In the genomic region with DNA sequence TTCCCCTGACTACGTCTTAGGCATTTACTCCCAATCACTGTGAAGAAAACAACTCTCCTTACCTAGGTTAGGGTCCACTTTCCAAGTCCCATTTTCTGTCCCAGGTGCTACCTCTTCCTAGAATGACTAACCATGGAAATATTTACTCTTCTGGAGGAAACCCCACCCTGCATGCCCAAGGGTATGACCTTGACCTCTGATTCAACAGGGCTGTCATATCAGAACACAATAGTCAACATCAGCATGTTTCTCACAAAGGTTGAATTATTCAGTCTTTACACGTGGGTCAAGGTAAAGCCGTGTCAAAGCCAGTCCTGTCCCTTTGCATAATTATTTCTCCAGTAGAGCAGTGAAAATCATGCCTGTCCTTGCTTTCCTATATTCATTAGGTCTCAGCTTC, we compare ENCODE assay signal across 33 cellular contexts. TPM values are rescaled to one million over a fixed set of nuclear protein-coding genes. Genes with fewer than 3 reads are reported as not detected.
"Had no signal": no experiment of that assay in that cellular context is flagged by ENCODE, and none has a peak within 500 bp of the region (broad histone marks: within the 10 kb centered on the region; RNA-seq: fewer than 3 reads in every experiment).

No MANE protein-coding gene starts in this region.

- H3K27ac ChIP-seq: brain microvascular endothelial cell, ovary, prostate gland, suprapubic skin, tibial artery, VCaP had no signal

- H3K27me3 ChIP-seq: brain microvascular endothelial cell, ovary had no signal

- FAIRE-seq: astrocyte, kidney, TTC549 had no signal

- ATAC-seq: activated CD4-positive, CD25-positive, alpha-beta regulatory T cell treated with anti-CD3 and anti-CD28 coated beads, Interleukin-2, amount 50 U/mL, for 24 hours; effector memory CD8-positive, alpha-beta T cell; esophagus mucosa; left colon had no signal

- DNase-seq: activated CD4-positive, alpha-beta memory T cell treated with anti-CD3 and anti-CD28 coated beads for 36 hours; activated CD4-positive, alpha-beta T cell treated with anti-CD3 and anti-CD28 coated beads, Interleukin-2, amount 10 ng/mL, durations not matched to agents 24 days and 14 days; activated CD8-positive, alpha-beta memory T cell treated with anti-CD3 and anti-CD28 coated beads, Interleukin-2, amount 50 U/mL, for 4 hours; activated effector memory CD4-positive, alpha-beta T cell treated with anti-CD3 and anti-CD28 coated beads, Interleukin-2, amount 50 U/mL, for 16 hours; activated naive CD4-positive, alpha-beta T cell treated with anti-CD3 and anti-CD28 coated beads, Interleukin-2, amount 50 U/mL, for 16 hours; activated T-cell treated with anti-CD3 and anti-CD28 coated beads, Interleukin-2, amount 50 U/mL, for 1 hour; amniotic stem cell; brain microvascular endothelial cell; caudate nucleus; cortex of kidney; effector memory CD8-positive, alpha-beta T cell; foreskin fibroblast; head of caudate nucleus; hypothalamus; immature natural killer cell; kidney; left colon; mammary epithelial cell; naive B cell; ovary; stimulated activated CD4-positive, alpha-beta T cell treated with anti-CD3 and anti-CD28 coated beads, Interleukin-15, amount 100 ng/mL, for 24 hours; stimulated activated CD4-positive, alpha-beta T cell treated with anti-CD3 and anti-CD28 coated beads, Interleukin-2, amount 100 ng/mL, for 24 hours; stimulated activated naive CD4-positive, alpha-beta T cell; T-helper 9 cell; tibial artery had no signal

- H3K4me3 ChIP-seq: ovary, prostate gland, suprapubic skin, tibial artery had no signal

- H3K9me3 ChIP-seq: ovary, prostate gland, suprapubic skin, tibial artery had no signal

- H3K36me3 ChIP-seq: brain microvascular endothelial cell, ovary, prostate gland, suprapubic skin, tibial artery had no signal

- H3K4me1 ChIP-seq: prostate gland had no signal

RNA-seq across cellular contexts. Expression of gene FRMD5, which starts 4.3 kb away (rescaled TPM):
- total RNA-seq: activated CD4-positive, alpha-beta T cell treated with anti-CD3 and anti-CD28 coated beads, Interleukin-2, amount 10 ng/mL, durations not matched to agents 24 days and 14 days; activated T-helper 1 cell treated with anti-CD3 and anti-CD28 coated beads, Interleukin-12 subunit alpha, Interleukin-12 subunit beta, Interleukin-2, Interleukin-4 antibody, amounts not matched to agents 30 ng/mL and 10 ng/mL and 1 ng/mL, durations not matched to agents 14 hours and 24 hours and 36 hours had no signal
